In genomic region chr2:148604927-148605326, GRCh38 we compare ENCODE assay signal across 16 cellular contexts. TPM values are rescaled to one million over a fixed set of nuclear protein-coding genes. Genes with fewer than 3 reads are reported as not detected.
DNase-seq lines count a peak whose midpoint lies in the region; ATAC-seq and TF ChIP-seq lines count a peak whose summit lies in the region.
"Had no signal": no experiment of that assay in that cellular context is flagged by ENCODE, and none has a peak within 500 bp of the region (broad histone marks: within the 10 kb centered on the region; RNA-seq: fewer than 3 reads in every experiment).

No MANE protein-coding gene starts in this region.

- H3K36me3 ChIP-seq in mammary epithelial cell (ENCODE audit: insufficient read depth, low read length) (no peaks in the 10 kb centered on the region), breast epithelium (no peaks in the 10 kb centered on the region), uterus (no peaks in the 10 kb centered on the region)
- H3K36me3 ChIP-seq: HAP-1 had no signal

- H4K20me1 ChIP-seq in mammary epithelial cell (ENCODE audit: insufficient read depth, low read length): no peaks in the 10 kb centered on the region
- H4K20me1 ChIP-seq: BLaER1 treated with 17β-estradiol and CSF1 and Interleukin-3, amounts not matched to agents 10 nM and 100 nM had no signal

- peak overlapping the region; percentile 12 for H2AFZ ChIP-seq in mammary epithelial cell (ENCODE audit: low read depth, low read length)
- H2AFZ ChIP-seq: GM23248 had no signal

- no peak for TF ChIP-seq CTCF in mammary epithelial cell (conservative IDR thresholded peaks at IDR 0.05 in 1 of 2, IDR thresholded peaks at IDR 0.05 in 1 of 2; ENCODE audit: extremely low read depth in 1 of 2, insufficient read depth in 1 of 2, low read depth in 1 of 2, low read length in 2 of 2)
- no peak for TF ChIP-seq CTCF in breast epithelium (IDR thresholded peaks at IDR 0.05)
- no peak for TF ChIP-seq CTCF in uterus (IDR thresholded peaks at IDR 0.05)

- H3K36me3 Mint-ChIP-seq in activated T-helper 17 cell treated with anti-CD3 and anti-CD28 coated beads, Interleukin-2, amount 50 U/mL, for 72 hours (ENCODE audit: low read depth): no peaks in the 10 kb centered on the region
- H3K36me3 Mint-ChIP-seq: CD8-positive, alpha-beta T cell had no signal

- DNase-seq in mammary epithelial cell (peak; percentile 51), breast epithelium (ENCODE audit: low spot score in 2 of 2) (no peak), islet precursor cell (peak; percentile 64), AG08395 (ENCODE audit: low spot score) (no peak), uterus (no peak)
- DNase-seq: 8988T; Calu3; CD8-positive, alpha-beta T cell; DMS79 treated with DMSO at 0.1 percent for 48 hours had no signal

- H3K4me1 ChIP-seq in mammary epithelial cell (ENCODE audit: insufficient read depth, low read length) (no peaks in the 10 kb centered on the region), breast epithelium (no peaks in the 10 kb centered on the region), uterus (no peaks in the 10 kb centered on the region)
- H3K4me1 ChIP-seq: HAP-1 had no signal

- H3K79me2 ChIP-seq in mammary epithelial cell (ENCODE audit: insufficient read depth, low read length): no peaks in the 10 kb centered on the region

- dilution Hi-C loops in mammary epithelial cell (cut with HindIII; ENCODE audit: low sequenced_read_pairs): no loop called here

- intact Hi-C loops in mammary epithelial cell (cut with micrococcal nuclease) (no loop called here), breast epithelium (cut with DNase I; ENCODE audit: low total_unique reads) (no loop called here), uterus (cut with DNase I; ENCODE audit: low total_unique reads) (no loop called here)

- no peak overlapping the region for H3K4me3 Mint-ChIP-seq in activated T-helper 17 cell treated with anti-CD3 and anti-CD28 coated beads, Interleukin-2, amount 50 U/mL, for 72 hours
- H3K4me3 Mint-ChIP-seq: B cell; CD8-positive, alpha-beta T cell had no signal

- WGBS in mammary epithelial cell (ENCODE audit: low coverage, missing lambda C conversion rate): 22% methylated on average over 6 of the region's 7 CpGs

- BruUV-seq in mammary epithelial cell (replicated peaks; lab: Mats Ljungman, UMichigan): no TSS peak

- no peaks in the 10 kb centered on the region for H3K27me3 Mint-ChIP-seq in activated T-helper 17 cell treated with anti-CD3 and anti-CD28 coated beads, Interleukin-2, amount 50 U/mL, for 72 hours
- H3K27me3 Mint-ChIP-seq: B cell had no signal

- peaks cover 2% of the 10 kb centered on the region for H3K27me3 ChIP-seq in mammary epithelial cell (ENCODE audit: insufficient read depth, low read length)
- no peaks in the 10 kb centered on the region for H3K27me3 ChIP-seq in breast epithelium
- no peaks in the 10 kb centered on the region for H3K27me3 ChIP-seq in uterus
- H3K27me3 ChIP-seq: BLaER1 treated with 17β-estradiol and CSF1 and Interleukin-3, amounts not matched to agents 10 nM and 100 nM had no signal

- TF ChIP-seq POLR2A in breast epithelium (IDR thresholded peaks at IDR 0.05) (no peak), uterus (IDR thresholded peaks at IDR 0.05) (no peak)

- no peak for ATAC-seq in activated T-helper 17 cell treated with anti-CD3 and anti-CD28 coated beads, Interleukin-2, amount 50 U/mL, for 72 hours (replicated peaks)
- no peak for ATAC-seq in GM21528 (IDR thresholded peaks at IDR 0.05; ENCODE audit: low FRiP score, unreplicated experiment)
- ATAC-seq: CD8-positive, alpha-beta T cell had no signal

- no peaks in the 10 kb centered on the region for H3K9me3 Mint-ChIP-seq in activated T-helper 17 cell treated with anti-CD3 and anti-CD28 coated beads, Interleukin-2, amount 50 U/mL, for 72 hours

- no peak overlapping the region for H3K9ac ChIP-seq in mammary epithelial cell (ENCODE audit: insufficient read depth, low read length)
- H3K9ac ChIP-seq: BLaER1 treated with 17β-estradiol and CSF1 and Interleukin-3, amounts not matched to agents 10 nM and 100 nM; GM23248 had no signal

- CTCF ChIA-PET in mammary epithelial cell (lab: Charles Lee; ENCODE audit: low non-redundant PET): no interaction called here

- H3K9me3 ChIP-seq in mammary epithelial cell (replicated peaks; ENCODE audit: insufficient read depth, low read length) (peaks cover 3% of the 10 kb centered on the region), breast epithelium (peaks cover 0 to 25% of the 10 kb centered on the region in 2 donors), uterus (no peaks in the 10 kb centered on the region)
- H3K9me3 ChIP-seq: HAP-1 had no signal

- in situ Hi-C loops in mammary epithelial cell (cut with MboI; ENCODE audit: low sequenced_read_pairs in 2 of 2): no loop called here

- H3K27ac Mint-ChIP-seq in activated T-helper 17 cell treated with anti-CD3 and anti-CD28 coated beads, Interleukin-2, amount 50 U/mL, for 72 hours: peak overlapping the region; percentile 15
- H3K27ac Mint-ChIP-seq: B cell; CD8-positive, alpha-beta T cell had no signal

- H3K4me3 ChIP-seq in mammary epithelial cell (replicated peaks in 1 of 3; ENCODE audit: insufficient read depth in 1 of 3, low read depth in 2 of 3, low read length in 3 of 3) (no peak overlapping the region), breast epithelium (no peak overlapping the region), uterus (no peak overlapping the region)
- H3K4me3 ChIP-seq: BLaER1 treated with 17β-estradiol and CSF1 and Interleukin-3, amounts not matched to agents 10 nM and 100 nM; GM12878; GM23248; HAP-1 had no signal

- H3K27ac ChIP-seq in mammary epithelial cell (ENCODE audit: insufficient read depth, low read depth, low read length): no peak overlapping the region
- no peak overlapping the region for H3K27ac ChIP-seq in breast epithelium
- no peak overlapping the region for H3K27ac ChIP-seq in uterus
- H3K27ac ChIP-seq: BLaER1 treated with 17β-estradiol and CSF1 and Interleukin-3, amounts not matched to agents 10 nM and 100 nM; GM23248 had no signal

- H3K4me1 Mint-ChIP-seq in activated T-helper 17 cell treated with anti-CD3 and anti-CD28 coated beads, Interleukin-2, amount 50 U/mL, for 72 hours: peaks cover 5% of the 10 kb centered on the region
- H3K4me1 Mint-ChIP-seq: B cell had no signal

- H3K4me2 ChIP-seq in mammary epithelial cell (ENCODE audit: insufficient read depth, low read depth, low read length): no peak overlapping the region
- H3K4me2 ChIP-seq: BLaER1 treated with 17β-estradiol and CSF1 and Interleukin-3, amounts not matched to agents 10 nM and 100 nM had no signal

RNA-seq across cellular contexts. Expression of gene EPC2, which starts 39.6 kb away (rescaled TPM):
- total RNA-seq in mammary epithelial cell (10 to 100 TPM; 17.3 to 20.6 TPM), breast epithelium (10 to 100 TPM; 30.5 to 58.5 (median 44.2) TPM), uterus (10 to 100 TPM; 14.3 to 71.4 (median 33.8) TPM)
- 7.3 TPM for polyA plus RNA-seq in mammary epithelial cell
- polyA minus RNA-seq in mammary epithelial cell: 8.3 TPM
- 10 to 100 TPM; 22.5 to 25.7 TPM for total RNA-seq in activated T-helper 17 cell treated with anti-CD3 and anti-CD28 coated beads, Interleukin-2, amount 50 U/mL, for 72 hours

Comparison
In these comparisons a context has a peak if more than half of its experiments do, and no peak if none do; other contexts are left out.
1. DNase-seq: peak in mammary epithelial cell (single experiment) and islet precursor cell (single experiment); none in breast epithelium (0 of 2), AG08395 (single experiment) and uterus (0 of 2).